8 cellular contexts compared by ENCODE assay signal in the genomic region with DNA sequence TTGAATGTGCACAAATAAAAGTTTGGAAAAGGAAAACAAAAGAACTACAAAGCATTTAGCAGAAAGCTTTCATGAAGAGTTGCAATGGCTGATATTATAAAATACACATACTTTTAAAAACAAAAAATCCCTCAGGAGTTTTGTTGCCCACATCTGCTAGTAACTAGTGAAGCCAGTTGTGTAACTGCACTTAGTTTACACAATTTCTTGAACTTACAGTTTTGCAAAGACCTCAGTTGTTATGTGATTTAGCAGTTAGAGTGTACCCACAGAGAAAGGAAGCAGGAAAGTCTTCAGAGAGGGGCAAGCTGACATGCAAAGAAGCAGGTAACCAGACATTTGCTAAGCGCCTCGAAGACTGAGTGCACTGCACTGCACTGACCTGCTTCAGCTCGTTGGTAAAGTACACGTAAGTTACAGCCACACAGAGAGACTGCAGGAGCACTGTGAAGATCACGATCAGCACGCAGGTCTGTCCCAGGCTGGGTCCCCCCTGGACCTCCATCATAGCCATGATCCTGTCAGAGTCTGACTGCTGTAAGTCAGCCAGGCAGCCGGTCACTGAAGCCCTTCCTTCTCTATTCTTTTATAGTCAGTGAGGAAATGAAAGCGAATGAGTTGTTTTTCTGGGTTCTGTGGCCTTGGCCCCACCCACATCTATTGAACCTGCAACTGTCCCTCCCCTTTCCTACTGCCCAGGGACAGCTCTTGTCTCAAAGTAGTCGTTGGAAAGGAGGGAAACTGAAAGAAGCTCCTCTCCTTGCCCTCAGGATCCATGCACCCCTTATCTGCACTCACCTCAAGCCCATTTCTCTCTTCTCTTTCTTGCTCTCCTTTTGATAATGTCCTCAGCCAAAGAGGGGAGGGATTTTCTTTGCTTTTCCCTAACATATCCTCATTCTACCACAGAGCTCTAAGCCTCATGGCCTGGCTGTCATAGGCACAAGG. TPM values are rescaled to one million over a fixed set of nuclear protein-coding genes. Genes with fewer than 3 reads are reported as not detected.
DNase-seq lines count a peak whose midpoint lies in the region; ATAC-seq and TF ChIP-seq lines count a peak whose summit lies in the region.

A gene (minus strand): TSS at position 560 of the 948 bp plus-strand sequence. CDS start 46 bp downstream, at position 514.

- peak; percentile 60 to 67 for DNase-seq in Kasumi-1 (lab: John Stamatoyannopoulos, UW)
- peak in 11 of 61 donors; percentile 3 to 18 (median 9) for DNase-seq in caudate nucleus (lab: John Stamatoyannopoulos, UW)
- peak; percentile 66 for DNase-seq in lung (ENCODE audit: low spot score)
- DNase-seq in SK-N-DZ (ENCODE audit: low spot score), result no peak

- H3K4me3 ChIP-seq in GM08714 (ENCODE audit: low read length) (peak within 1 kb of the TSS; percentile 87), lung (peak within 1 kb of the TSS; percentile 49)

- H3K4me1 ChIP-seq in lung (ENCODE audit: control insufficient read depth in 2 of 2, insufficient read depth in 2 of 2, low read length in 2 of 2), result peaks cover 0 to 4% of the 10 kb centered on the region in 2 donors

- H3K27me3 Mint-ChIP-seq in stimulated activated memory B cell treated with anti-CD40 and anti-IgM and Interleukin-4, amounts not matched to agents 10 μg/mL and 1 μg/mL and 100 μg/mL, for 72 hours, result no peaks in the 10 kb centered on the region

- H3K9me3 Mint-ChIP-seq in stimulated activated memory B cell treated with anti-CD40 and anti-IgM and Interleukin-4, amounts not matched to agents 10 μg/mL and 1 μg/mL and 100 μg/mL, for 72 hours, result no peaks in the 10 kb centered on the region

- ATAC-seq in GM21825 (IDR thresholded peaks at IDR 0.05; ENCODE audit: unreplicated experiment) (peak; percentile 92), lung (ENCODE audit: insufficient read depth, low FRiP score) (peak; percentile 88)
- peak; percentile 95 for ATAC-seq in stimulated activated memory B cell treated with anti-CD40 and anti-IgM and Interleukin-4, amounts not matched to agents 10 μg/mL and 1 μg/mL and 100 μg/mL, for 72 hours

- H3K4me3 Mint-ChIP-seq in stimulated activated memory B cell treated with anti-CD40 and anti-IgM and Interleukin-4, amounts not matched to agents 10 μg/mL and 1 μg/mL and 100 μg/mL, for 72 hours, result peak within 1 kb of the TSS; percentile 86

- no peaks in the 10 kb centered on the region for H3K9me3 ChIP-seq in lung (ENCODE audit: control insufficient read depth in 2 of 2, insufficient read depth in 1 of 2, low read length in 1 of 2)

- H3K27ac ChIP-seq in VCaP (peak within 1 kb of the TSS; percentile 90), caudate nucleus (ENCODE audit: low read depth, low read length) (peak within 1 kb of the TSS; percentile 28), lung (ENCODE audit: low read depth in 1 of 2, low read length in 1 of 2) (peak within 1 kb of the TSS; percentile 65 to 93)

- TF ChIP-seq CTCF in VCaP (conservative IDR thresholded peaks at IDR 0.05) (no peak), lung (IDR thresholded peaks at IDR 0.05; ENCODE audit: control extremely low read depth, extremely low read depth) (no peak)

- WGBS in lung, 2 donors, result 4 to 8% methylated on average over 9 of the region's 9 CpGs

- H3K4me1 Mint-ChIP-seq in stimulated activated memory B cell treated with anti-CD40 and anti-IgM and Interleukin-4, amounts not matched to agents 10 μg/mL and 1 μg/mL and 100 μg/mL, for 72 hours, result peaks cover 48% of the 10 kb centered on the region

- peak within 1 kb of the TSS; percentile 89 for H3K27ac Mint-ChIP-seq in stimulated activated memory B cell treated with anti-CD40 and anti-IgM and Interleukin-4, amounts not matched to agents 10 μg/mL and 1 μg/mL and 100 μg/mL, for 72 hours

- H3K36me3 ChIP-seq in lung (ENCODE audit: control insufficient read depth in 2 of 2, insufficient read depth in 2 of 2, low read length in 2 of 2), result no peaks in the 10 kb centered on the region

- no peaks in the 10 kb centered on the region for H3K36me3 Mint-ChIP-seq in stimulated activated memory B cell treated with anti-CD40 and anti-IgM and Interleukin-4, amounts not matched to agents 10 μg/mL and 1 μg/mL and 100 μg/mL, for 72 hours

- no peaks in the 10 kb centered on the region for H3K27me3 ChIP-seq in lung (ENCODE audit: control insufficient read depth, insufficient read depth)

RNA-seq across cellular contexts. Expression of the gene that starts here (rescaled TPM):
- total RNA-seq in lung, result 100 to 1,000 TPM in 1 of 2 donors, 10 to 100 TPM in 1; 41.5 to 107 TPM
- 10 to 100 TPM; 22.9 to 78.6 TPM for polyA plus RNA-seq in lung
- not detected in 2 replicates for polyA plus RNA-seq in SK-N-DZ (2014; cell fraction: cytosol; rRNA removed)
- not detected in 2 replicates for polyA plus RNA-seq in SK-N-DZ (2014; cell fraction: nucleus; rRNA removed)

Comparison
In these comparisons a context has a peak if more than half of its experiments do, and no peak if none do; other contexts are left out.
1. H3K27ac ChIP-seq: peak in every context shown above with its lines; median percentile 90 in VCaP; 79 in lung; 28 in caudate nucleus.